Comparison of ENCODE assay signal across 1 cellular context in genomic region chr19:18867751-18868150, GRCh38.
TF ChIP-seq lines count a peak whose summit lies in the region.

No MANE protein-coding gene starts in this region.

TF ChIP-seq in K562, 482 proteins besides CTCF, POLR2A, EP300 and RAD21:
- peak; percentile 25; the same call in 1 of the 2 replicates for TF ChIP-seq POLR2G (IDR thresholded peaks at IDR 0.05; ENCODE audit: low read depth, low read length)
- TF ChIP-seq, protein P1, sequence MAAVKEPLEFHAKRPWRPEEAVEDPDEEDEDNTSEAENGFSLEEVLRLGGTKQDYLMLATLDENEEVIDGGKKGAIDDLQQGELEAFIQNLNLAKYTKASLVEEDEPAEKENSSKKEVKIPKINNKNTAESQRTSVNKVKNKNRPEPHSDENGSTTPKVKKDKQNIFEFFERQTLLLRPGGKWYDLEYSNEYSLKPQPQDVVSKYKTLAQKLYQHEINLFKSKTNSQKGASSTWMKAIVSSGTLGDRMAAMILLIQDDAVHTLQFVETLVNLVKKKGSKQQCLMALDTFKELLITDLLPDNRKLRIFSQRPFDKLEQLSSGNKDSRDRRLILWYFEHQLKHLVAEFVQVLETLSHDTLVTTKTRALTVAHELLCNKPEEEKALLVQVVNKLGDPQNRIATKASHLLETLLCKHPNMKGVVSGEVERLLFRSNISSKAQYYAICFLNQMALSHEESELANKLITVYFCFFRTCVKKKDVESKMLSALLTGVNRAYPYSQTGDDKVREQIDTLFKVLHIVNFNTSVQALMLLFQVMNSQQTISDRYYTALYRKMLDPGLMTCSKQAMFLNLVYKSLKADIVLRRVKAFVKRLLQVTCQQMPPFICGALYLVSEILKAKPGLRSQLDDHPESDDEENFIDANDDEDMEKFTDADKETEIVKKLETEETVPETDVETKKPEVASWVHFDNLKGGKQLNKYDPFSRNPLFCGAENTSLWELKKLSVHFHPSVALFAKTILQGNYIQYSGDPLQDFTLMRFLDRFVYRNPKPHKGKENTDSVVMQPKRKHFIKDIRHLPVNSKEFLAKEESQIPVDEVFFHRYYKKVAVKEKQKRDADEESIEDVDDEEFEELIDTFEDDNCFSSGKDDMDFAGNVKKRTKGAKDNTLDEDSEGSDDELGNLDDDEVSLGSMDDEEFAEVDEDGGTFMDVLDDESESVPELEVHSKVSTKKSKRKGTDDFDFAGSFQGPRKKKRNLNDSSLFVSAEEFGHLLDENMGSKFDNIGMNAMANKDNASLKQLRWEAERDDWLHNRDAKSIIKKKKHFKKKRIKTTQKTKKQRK (IDR thresholded peaks at IDR 0.05; ENCODE audit: borderline replicate concordance, low read depth, low read length) = no peak
